18 cellular contexts compared by ENCODE assay signal in the genomic region with DNA sequence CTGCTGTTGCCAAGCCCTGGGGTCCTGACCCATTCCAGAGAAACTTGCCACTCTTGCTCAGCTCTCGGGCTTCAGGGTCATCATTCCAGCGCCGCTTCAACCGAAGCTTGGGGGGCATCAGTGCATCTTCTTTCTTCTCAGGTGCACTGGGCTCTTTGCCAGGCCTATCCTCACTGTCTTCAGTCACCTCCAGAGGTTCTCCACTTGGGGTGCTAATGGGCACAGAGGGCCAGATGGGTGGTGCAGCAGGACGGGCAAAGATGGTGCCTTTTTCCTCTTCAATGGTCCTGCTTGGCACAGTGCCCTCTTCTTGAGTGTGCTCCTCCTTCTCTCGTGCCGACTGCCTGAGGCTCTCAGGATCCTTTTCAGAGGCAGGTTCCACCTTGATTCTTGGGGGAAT. TPM values are rescaled to one million over a fixed set of nuclear protein-coding genes. Genes with fewer than 3 reads are reported as not detected.
DNase-seq lines count a peak whose midpoint lies in the region; TF ChIP-seq lines count a peak whose summit lies in the region.
"Had no signal": no experiment of that assay in that cellular context is flagged by ENCODE, and none has a peak within 500 bp of the region (broad histone marks: within the 10 kb centered on the region; RNA-seq: fewer than 3 reads in every experiment).

No MANE protein-coding gene starts in this region.

- H3K9me3 Mint-ChIP-seq in progenitor cell of endocrine pancreas (ENCODE audit: low read depth): no peaks in the 10 kb centered on the region
- H3K9me3 Mint-ChIP-seq: CD4-positive, alpha-beta memory T cell; effector memory CD8-positive, alpha-beta T cell had no signal

- peak overlapping the region; percentile 38 for H3K27ac Mint-ChIP-seq in progenitor cell of endocrine pancreas
- H3K27ac Mint-ChIP-seq: activated naive CD8-positive, alpha-beta T cell had no signal

- CTCF ChIA-PET in RWPE1 (lab: Yijun Ruan, JAX): no interaction called here

- no peak overlapping the region for H3K4me3 Mint-ChIP-seq in progenitor cell of endocrine pancreas (ENCODE audit: low read depth)
- H3K4me3 Mint-ChIP-seq: activated naive CD8-positive, alpha-beta T cell; effector memory CD8-positive, alpha-beta T cell had no signal

- POLR2A ChIA-PET in RWPE1 (lab: Yijun Ruan, JAX; ENCODE audit: low non-redundant PET): no interaction called here

- peaks cover 36% of the 10 kb centered on the region for H3K36me3 Mint-ChIP-seq in progenitor cell of endocrine pancreas (ENCODE audit: insufficient read depth)

- DNase-seq in DMS 273 (lab: John Stamatoyannopoulos, UW; ENCODE audit: unreplicated experiment) (peak; percentile 68), DMS 273 treated with DMSO at 0.1 percent for 48 hours (lab: John Stamatoyannopoulos, UW) (no peak), HT-29 (ENCODE audit: low spot score) (peak; percentile 32), WERI-Rb-1 (no peak), progenitor cell of endocrine pancreas (ENCODE audit: low spot score, unreplicated experiment) (no peak), RWPE1 (ENCODE audit: low spot score) (no peak), UCSD-AML1 (lab: John Stamatoyannopoulos, UW; ENCODE audit: unreplicated experiment) (no peak), amniotic stem cell (lab: John Stamatoyannopoulos, UW) (no peak)
- DNase-seq: activated CD8-positive, alpha-beta memory T cell treated with anti-CD3 and anti-CD28 coated beads, Interleukin-2, amount 50 U/mL, for 4 hours; CD4-positive, alpha-beta memory T cell; effector memory CD8-positive, alpha-beta T cell; mesenchymal stem cell; NCI-H2107; right cardiac atrium had no signal

- H3K4me1 Mint-ChIP-seq in progenitor cell of endocrine pancreas (ENCODE audit: low read depth): no peaks in the 10 kb centered on the region

- no peaks in the 10 kb centered on the region for H3K27me3 Mint-ChIP-seq in progenitor cell of endocrine pancreas
- H3K27me3 Mint-ChIP-seq: activated naive CD8-positive, alpha-beta T cell; CD4-positive, alpha-beta memory T cell; effector memory CD8-positive, alpha-beta T cell had no signal

- peaks cover 36% of the 10 kb centered on the region for H3K36me3 ChIP-seq in WERI-Rb-1

- H3K27ac ChIP-seq in WERI-Rb-1: no peak overlapping the region
- no peak overlapping the region for H3K27ac ChIP-seq in RWPE1
- H3K27ac ChIP-seq: 22Rv1, tibial nerve had no signal

- H3K27me3 ChIP-seq in WERI-Rb-1 (ENCODE audit: insufficient read depth, low read depth, severe bottlenecking): no peaks in the 10 kb centered on the region
- H3K27me3 ChIP-seq: tibial nerve had no signal

- no peaks in the 10 kb centered on the region for H3K9me3 ChIP-seq in WERI-Rb-1 (ENCODE audit: severe bottlenecking)
- H3K9me3 ChIP-seq: tibial nerve had no signal

- no peak overlapping the region for H3K4me3 ChIP-seq in WERI-Rb-1 (ENCODE audit: low read depth, low read length)
- H3K4me3 ChIP-seq: tibial nerve had no signal

- TF ChIP-seq CTCF in WERI-Rb-1 (IDR thresholded peaks at IDR 0.05; ENCODE audit: low read depth, low read length) (peak; percentile 53), progenitor cell of endocrine pancreas (IDR thresholded peaks at IDR 0.05; ENCODE audit: unreplicated experiment) (no peak), RWPE1 (conservative IDR thresholded peaks at IDR 0.05; ENCODE audit: low read depth) (no peak)

RNA-seq across cellular contexts. Expression of a gene that starts 13.3 kb away (rescaled TPM):
- 8.9 and 9.5 TPM in 2 replicates for total RNA-seq in HT-29 (2014; rRNA removed; shearing (Covaris generic))
- 31.8 and 32.5 TPM in 2 replicates for total RNA-seq in progenitor cell of endocrine pancreas

RNA-seq across cellular contexts. Expression of a gene that starts 25.2 kb away (rescaled TPM):
- total RNA-seq in HT-29 (2014; rRNA removed; shearing (Covaris generic)): not detected in 2 replicates
- 0.67 and 0.72 TPM in 2 replicates for total RNA-seq in progenitor cell of endocrine pancreas
- total RNA-seq: cardiac septum; CD4-positive, alpha-beta memory T cell; right cardiac atrium; tibial nerve had no signal

Comparison
In these comparisons a context has a peak if more than half of its experiments do, and no peak if none do; other contexts are left out.
1. DNase-seq: peak in DMS 273 (single experiment) and HT-29 (single experiment); none in DMS 273 treated with DMSO at 0.1 percent for 48 hours (single experiment), WERI-Rb-1 (single experiment), progenitor cell of endocrine pancreas (single experiment), RWPE1 (single experiment), UCSD-AML1 (single experiment) and amniotic stem cell (single experiment).